Comparison of ENCODE assay signal across 17 cellular contexts in genomic region chr20:44115181-44115580, GRCh38.
DNase-seq lines count a peak whose midpoint lies in the region; ATAC-seq and TF ChIP-seq lines count a peak whose summit lies in the region.
"Had no signal": no experiment of that assay in that cellular context is flagged by ENCODE, and none has a peak within 500 bp of the region (broad histone marks: within the 10 kb centered on the region; RNA-seq: fewer than 3 reads in every experiment).

No MANE protein-coding gene starts in this region.

- H3K9me3 Mint-ChIP-seq in activated CD8-positive, alpha-beta memory T cell treated with anti-CD3 and anti-CD28 coated beads, Interleukin-2, amount 10 ng/mL, durations not matched to agents 7 days and 5 days (ENCODE audit: low read depth), result no peaks in the 10 kb centered on the region
- H3K9me3 Mint-ChIP-seq: CD8-positive, alpha-beta T cell; HFFc6 had no signal

- no peak for TF ChIP-seq EP300 in gastroesophageal sphincter (IDR thresholded peaks at IDR 0.05)

- H3K27ac ChIP-seq in gastroesophageal sphincter, result peak overlapping the region in 3 of 4 donors; percentile 72 to 84 (median 74)
- peak overlapping the region; percentile 5 for H3K27ac ChIP-seq in psoas muscle
- no peak overlapping the region for H3K27ac ChIP-seq in substantia nigra (ENCODE audit: low read depth, low read length, poor library complexity, severe bottlenecking)
- H3K27ac ChIP-seq: 22Rv1, A549 had no signal

- H3K9me3 ChIP-seq in gastroesophageal sphincter (no peaks in the 10 kb centered on the region), psoas muscle (no peaks in the 10 kb centered on the region)
- H3K9me3 ChIP-seq: A549 had no signal

- no peak overlapping the region for H3K4me3 Mint-ChIP-seq in activated CD8-positive, alpha-beta memory T cell treated with anti-CD3 and anti-CD28 coated beads, Interleukin-2, amount 10 ng/mL, durations not matched to agents 7 days and 5 days
- H3K4me3 Mint-ChIP-seq: CD8-positive, alpha-beta T cell; HFFc6 had no signal

- CTCF ChIA-PET in activated CD8-positive, alpha-beta memory T cell treated with anti-CD3 and anti-CD28 coated beads, Interleukin-2, amount 10 ng/mL, durations not matched to agents 7 days and 5 days (lab: Charles Lee), result interaction anchor here (1.2 to 4.9 kb wide), 2 partner anchors 74 to 80 kb away, joined by 3 to 129 read pairs; partner anchors contain the start of gene JPH2

- peaks cover 25% of the 10 kb centered on the region for H3K27me3 Mint-ChIP-seq in activated CD8-positive, alpha-beta memory T cell treated with anti-CD3 and anti-CD28 coated beads, Interleukin-2, amount 10 ng/mL, durations not matched to agents 7 days and 5 days

- TF ChIP-seq POLR2A in gastroesophageal sphincter (IDR thresholded peaks at IDR 0.05), result no peak

- no peak overlapping the region for H3K27ac Mint-ChIP-seq in activated CD8-positive, alpha-beta memory T cell treated with anti-CD3 and anti-CD28 coated beads, Interleukin-2, amount 10 ng/mL, durations not matched to agents 7 days and 5 days
- H3K27ac Mint-ChIP-seq: CD8-positive, alpha-beta T cell; HFFc6 had no signal

- peak; percentile 43 for DNase-seq in activated CD8-positive, alpha-beta memory T cell treated with anti-CD3 and anti-CD28 coated beads, Interleukin-2, amount 50 U/mL, for 48 hours
- no peak for DNase-seq in activated CD8-positive, alpha-beta memory T cell treated with anti-CD3 and anti-CD28 coated beads, Interleukin-2, amount 10 ng/mL, durations not matched to agents 7 days and 5 days
- no peak for DNase-seq in psoas muscle
- no peak for DNase-seq in substantia nigra (lab: John Stamatoyannopoulos, UW)
- DNase-seq in anterior cingulate cortex (lab: John Stamatoyannopoulos, UW), result no peak
- DNase-seq in occipital lobe (lab: John Stamatoyannopoulos, UW), result no peak
- DNase-seq: AML-193; Calu3; CD8-positive, alpha-beta T cell; DMS79 treated with DMSO at 0.1 percent for 48 hours; GF-D8; GOT3; HFFc6 had no signal

- H3K36me3 Mint-ChIP-seq in activated CD8-positive, alpha-beta memory T cell treated with anti-CD3 and anti-CD28 coated beads, Interleukin-2, amount 10 ng/mL, durations not matched to agents 7 days and 5 days, result no peaks in the 10 kb centered on the region
- H3K36me3 Mint-ChIP-seq: CD8-positive, alpha-beta T cell had no signal

- H3K4me1 ChIP-seq in gastroesophageal sphincter (peaks cover 2 to 84% (median 3%) of the 10 kb centered on the region in 3 donors), psoas muscle (peaks cover 5% of the 10 kb centered on the region)
- H3K4me1 ChIP-seq: A549 had no signal

- no peak for ATAC-seq in activated CD8-positive, alpha-beta memory T cell treated with anti-CD3 and anti-CD28 coated beads, Interleukin-2, amount 10 ng/mL, durations not matched to agents 7 days and 5 days
- ATAC-seq in gastroesophageal sphincter, result no peak
- no peak for ATAC-seq in psoas muscle
- ATAC-seq: A549; CD8-positive, alpha-beta T cell; HCT116 had no signal

- no peak for TF ChIP-seq CTCF in gastroesophageal sphincter (IDR thresholded peaks at IDR 0.05)
- TF ChIP-seq CTCF in psoas muscle (IDR thresholded peaks at IDR 0.05), result no peak

- H3K36me3 ChIP-seq in gastroesophageal sphincter (peaks cover 0 to 28% of the 10 kb centered on the region in 2 donors), psoas muscle (ENCODE audit: insufficient read depth in 1 of 2, low read depth in 1 of 2) (peaks cover 3 to 19% of the 10 kb centered on the region in 2 donors)

- H3K4me3 ChIP-seq in gastroesophageal sphincter, result no peak overlapping the region
- H3K4me3 ChIP-seq in psoas muscle, result no peak overlapping the region
- H3K4me3 ChIP-seq: A549 had no signal

- H3K27me3 ChIP-seq in gastroesophageal sphincter (peaks cover 14% of the 10 kb centered on the region), psoas muscle (ENCODE audit: insufficient read depth in 3 of 3, low read length in 2 of 3) (no peaks in the 10 kb centered on the region)

- 60 to 80% methylated on average over 1 to 5 of the region's 7 CpGs for WGBS in gastroesophageal sphincter (ENCODE audit: low coverage in 1 of 2), 2 donors
- 74 to 91% (median 78%) methylated on average over 7 of the region's 7 CpGs for WGBS in psoas muscle, 3 donors

- peaks cover 9% of the 10 kb centered on the region for H3K4me1 Mint-ChIP-seq in activated CD8-positive, alpha-beta memory T cell treated with anti-CD3 and anti-CD28 coated beads, Interleukin-2, amount 10 ng/mL, durations not matched to agents 7 days and 5 days

- intact Hi-C loops in psoas muscle (cut with DNase I), result loop anchor here (5.0 to 10.0 kb wide), 2 partner anchors 197 to 360 kb away; partner anchors contain the start of genes FITM2 (in 2 of the 2) and TTPAL (in 1 of the 2)
